ENCODE assay signal across 1 cellular context in the genomic region with DNA sequence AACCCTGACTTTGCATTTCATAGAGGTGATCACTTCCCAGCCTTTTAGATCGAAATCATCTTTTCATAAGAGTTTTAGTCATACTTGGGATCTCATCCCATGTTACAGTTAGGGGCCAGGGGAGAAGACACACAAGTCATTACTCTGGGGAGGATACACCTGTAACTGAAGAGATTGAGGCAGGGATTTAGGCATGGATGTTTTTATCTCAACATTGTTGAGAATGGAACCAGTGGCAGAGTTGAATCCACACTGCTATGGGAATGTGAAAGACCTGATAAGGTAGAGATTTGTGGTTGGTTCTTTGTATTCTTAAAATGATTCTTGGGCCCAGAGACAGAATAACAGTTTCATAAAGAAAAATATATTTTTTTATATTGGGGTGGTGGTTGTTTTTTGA.
A peak's percentile ranks its signal among the peaks of the same experiment; 100 is the strongest.
TF ChIP-seq lines count a peak whose summit lies in the region.

No MANE protein-coding gene starts in this region.

TF ChIP-seq in K562, 482 proteins besides CTCF, POLR2A, EP300 and RAD21:
- 0 out of 4 replicates have a peak, but pooled peaks of 1 of the 2 experiments have one; percentile 9 for TF ChIP-seq RCOR1 (IDR thresholded peaks at IDR 0.05; ENCODE audit: borderline replicate concordance in 1 of 2, low read depth in 2 of 2, low read length in 2 of 2)
- 0 out of 2 replicates have a peak, but pooled peaks have one; percentile 25 for TF ChIP-seq NR2C1 (IDR thresholded peaks at IDR 0.05)
- no peak for TF ChIP-seq NR2C1 (tag; IDR thresholded peaks at IDR 0.05)
- TF ChIP-seq HDAC2 (IDR thresholded peaks at IDR 0.05): 0 out of 2 replicates have a peak, but pooled peaks have one; percentile 28
- no peak for TF ChIP-seq STAT5A (IDR thresholded peaks at IDR 0.05; ENCODE audit: borderline replicate concordance, low read length)
- no peak for TF ChIP-seq HNRNPK (IDR thresholded peaks at IDR 0.05; ENCODE audit: low read depth, low read length, poor library complexity, severe bottlenecking)
- TF ChIP-seq RREB1 (CRISPR knock-in tag; IDR thresholded peaks at IDR 0.05): no peak
- TF ChIP-seq ZNF174 (CRISPR knock-in tag; IDR thresholded peaks at IDR 0.05): no peak
- no peak for TF ChIP-seq PTRF (tag; IDR thresholded peaks at IDR 0.05)
- TF ChIP-seq, protein P1, sequence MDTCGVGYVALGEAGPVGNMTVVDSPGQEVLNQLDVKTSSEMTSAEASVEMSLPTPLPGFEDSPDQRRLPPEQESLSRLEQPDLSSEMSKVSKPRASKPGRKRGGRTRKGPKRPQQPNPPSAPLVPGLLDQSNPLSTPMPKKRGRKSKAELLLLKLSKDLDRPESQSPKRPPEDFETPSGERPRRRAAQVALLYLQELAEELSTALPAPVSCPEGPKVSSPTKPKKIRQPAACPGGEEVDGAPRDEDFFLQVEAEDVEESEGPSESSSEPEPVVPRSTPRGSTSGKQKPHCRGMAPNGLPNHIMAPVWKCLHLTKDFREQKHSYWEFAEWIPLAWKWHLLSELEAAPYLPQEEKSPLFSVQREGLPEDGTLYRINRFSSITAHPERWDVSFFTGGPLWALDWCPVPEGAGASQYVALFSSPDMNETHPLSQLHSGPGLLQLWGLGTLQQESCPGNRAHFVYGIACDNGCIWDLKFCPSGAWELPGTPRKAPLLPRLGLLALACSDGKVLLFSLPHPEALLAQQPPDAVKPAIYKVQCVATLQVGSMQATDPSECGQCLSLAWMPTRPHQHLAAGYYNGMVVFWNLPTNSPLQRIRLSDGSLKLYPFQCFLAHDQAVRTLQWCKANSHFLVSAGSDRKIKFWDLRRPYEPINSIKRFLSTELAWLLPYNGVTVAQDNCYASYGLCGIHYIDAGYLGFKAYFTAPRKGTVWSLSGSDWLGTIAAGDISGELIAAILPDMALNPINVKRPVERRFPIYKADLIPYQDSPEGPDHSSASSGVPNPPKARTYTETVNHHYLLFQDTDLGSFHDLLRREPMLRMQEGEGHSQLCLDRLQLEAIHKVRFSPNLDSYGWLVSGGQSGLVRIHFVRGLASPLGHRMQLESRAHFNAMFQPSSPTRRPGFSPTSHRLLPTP (IDR thresholded peaks at IDR 0.05; ENCODE audit: borderline replicate concordance, extremely low read depth, insufficient read length): no peak
- TF ChIP-seq KDM1A (IDR thresholded peaks at IDR 0.05): peak; percentile 79 to 81
- TF ChIP-seq, protein P2, sequence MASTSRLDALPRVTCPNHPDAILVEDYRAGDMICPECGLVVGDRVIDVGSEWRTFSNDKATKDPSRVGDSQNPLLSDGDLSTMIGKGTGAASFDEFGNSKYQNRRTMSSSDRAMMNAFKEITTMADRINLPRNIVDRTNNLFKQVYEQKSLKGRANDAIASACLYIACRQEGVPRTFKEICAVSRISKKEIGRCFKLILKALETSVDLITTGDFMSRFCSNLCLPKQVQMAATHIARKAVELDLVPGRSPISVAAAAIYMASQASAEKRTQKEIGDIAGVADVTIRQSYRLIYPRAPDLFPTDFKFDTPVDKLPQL (IDR thresholded peaks at IDR 0.05; ENCODE audit: extremely low read depth, insufficient read length): no peak
- no peak for TF ChIP-seq NFE2L1 (tag; IDR thresholded peaks at IDR 0.05; ENCODE audit: borderline replicate concordance, low read depth)
- TF ChIP-seq CGGBP1 (CRISPR knock-in tag; IDR thresholded peaks at IDR 0.05): no peak
- TF ChIP-seq ZBTB7A (IDR thresholded peaks at IDR 0.05; ENCODE audit: borderline replicate concordance, control insufficient read depth, low read depth, low read length): no peak
- TF ChIP-seq SRSF3 (IDR thresholded peaks at IDR 0.05; ENCODE audit: insufficient read depth, low read length): no peak
